8 cellular contexts compared by ENCODE assay signal in genomic region chr5:141397756-141398551, GRCh38. TPM values are rescaled to one million over a fixed set of nuclear protein-coding genes. Genes with fewer than 3 reads are reported as not detected.
DNase-seq lines count a peak whose midpoint lies in the region; ATAC-seq and TF ChIP-seq lines count a peak whose summit lies in the region.
"Not testable (repeated sequence)": the region's sequence is repeated elsewhere in the genome, so short reads cannot be mapped to it uniquely, and the experiment has no call there.

Gene PCDHGB5 (plus strand): TSS chr5:141397947. CDS start chr5:141398128, 181 bp downstream.

- not testable (repeated sequence) for H4K20me1 ChIP-seq in PC-3 (ENCODE audit: low read length); fibroblast of lung (ENCODE audit: control insufficient read depth, extremely low read depth, insufficient read depth, low read length)

- H3K27ac Mint-ChIP-seq in CD8-positive, alpha-beta memory T cell; activated naive CD4-positive, alpha-beta T cell treated with anti-CD3 and anti-CD28 coated beads, Interleukin-2, amount 50 U/mL, for 24 hours; memory B cell: not testable (repeated sequence)

- not testable (repeated sequence) for H3K9me3 ChIP-seq in CD8-positive, alpha-beta memory T cell (ENCODE audit: low read length); PC-3 (ENCODE audit: low read length); fibroblast of lung (ENCODE audit: control insufficient read depth, insufficient read depth, low read depth, low read length)

- not testable (repeated sequence) for H3F3A ChIP-seq in PC-3 (ENCODE audit: low read length, unreplicated experiment)

- TSS peak; percentile 66 for BruUV-seq in PC-3 (replicated peaks; lab: Mats Ljungman, UMichigan)

- intact Hi-C loops in PC-3 (cut with micrococcal nuclease), result loop anchor here (1.0 to 5.0 kb wide), 5 partner anchors 33 to 166 kb away; partner anchors contain the start of gene PCDHGA5

- not testable (repeated sequence) for H3K27ac ChIP-seq in CD8-positive, alpha-beta memory T cell (ENCODE audit: low read depth, low read length); PC-3 (ENCODE audit: low read length)
- H3K27ac ChIP-seq in fibroblast of lung (ENCODE audit: insufficient read depth, low read length), result peak within 1 kb of the TSS; percentile 50

- CTCF ChIA-PET in CD8-positive, alpha-beta memory T cell (lab: Charles Lee), result interaction anchor here (0.8 to 1.8 kb wide), 3 partner anchors 15 to 166 kb away, joined by 3 to 7 read pairs (median 3); partner anchors contain the start of genes PCDHGA10 and PCDHGB3
- CTCF ChIA-PET in PC-3 (lab: Charles Lee), result interaction anchor here (0.6 to 2.4 kb wide), 5 partner anchors 19 to 163 kb away, joined by 3 to 8 read pairs (median 4); partner anchors contain the start of gene PCDHGA5

- not testable (repeated sequence) for DNase-seq in CD8-positive, alpha-beta memory T cell
- DNase-seq in PC-3 (peak; percentile 68), fibroblast of lung (ENCODE audit: low read depth in 2 of 2) (peak; percentile 50 to 65), memory B cell (ENCODE audit: low spot score in 2 of 2) (peak in 1 of 2 donors; percentile 33)
- peak; percentile 43 for DNase-seq in stimulated activated naive CD8-positive, alpha-beta T cell treated with anti-CD3 and anti-CD28 coated beads, Interleukin-15, Interleukin-2, amounts not matched to agents 100 U/mL and 50 U/mL, for 24 hours

- H3K36me3 ChIP-seq in CD8-positive, alpha-beta memory T cell (ENCODE audit: insufficient read depth, low read length); PC-3 (ENCODE audit: low read depth, low read length); fibroblast of lung (ENCODE audit: control insufficient read depth, insufficient read depth, low read length): not testable (repeated sequence)

- H3K9me2 ChIP-seq in PC-3 (replicated peaks; ENCODE audit: low read length), result not testable (repeated sequence)

- H3K4me2 ChIP-seq in PC-3 (ENCODE audit: low read length) (peak within 1 kb of the TSS; percentile 70), fibroblast of lung (ENCODE audit: extremely low read depth, insufficient read depth, low read length) (peak within 1 kb of the TSS; percentile 23)

- H3K9me3 Mint-ChIP-seq in CD8-positive, alpha-beta memory T cell, result peaks cover 18 to 57% (median 52%) of the 10 kb centered on the region in 5 donors
- H3K9me3 Mint-ChIP-seq in activated naive CD4-positive, alpha-beta T cell treated with anti-CD3 and anti-CD28 coated beads, Interleukin-2, amount 50 U/mL, for 24 hours, result peaks cover 12% of the 10 kb centered on the region
- H3K9me3 Mint-ChIP-seq in memory B cell, result not testable (repeated sequence)

- peak; percentile 65 for TF ChIP-seq CTCF in PC-3 (conservative IDR thresholded peaks at IDR 0.05; ENCODE audit: low read depth, low read length)
- peak; percentile 54 to 60 for TF ChIP-seq CTCF in fibroblast of lung (conservative IDR thresholded peaks at IDR 0.05 in 1 of 2, IDR thresholded peaks at IDR 0.05 in 1 of 2; ENCODE audit: low read depth in 1 of 2, low read length in 2 of 2)

- peak within 1 kb of the TSS; percentile 59 for H3K9ac ChIP-seq in PC-3 (ENCODE audit: low read length)
- H3K9ac ChIP-seq in fibroblast of lung (ENCODE audit: insufficient read depth, low read length), result not testable (repeated sequence)

- POLR2A ChIA-PET in CD8-positive, alpha-beta memory T cell (lab: Charles Lee), result not testable (repeated sequence)
- POLR2A ChIA-PET in PC-3 (lab: Charles Lee; ENCODE audit: unreplicated experiment), result interaction anchor here (0.7 kb wide), 1 partner anchor 166 kb away, joined by 5 read pairs; no protein-coding TSS in a partner anchor

- H3K4me3 Mint-ChIP-seq in CD8-positive, alpha-beta memory T cell, result peak within 1 kb of the TSS in 4 of 7 donors; percentile 5 to 54 (median 40)
- peak within 1 kb of the TSS; percentile 44 for H3K4me3 Mint-ChIP-seq in activated naive CD4-positive, alpha-beta T cell treated with anti-CD3 and anti-CD28 coated beads, Interleukin-2, amount 50 U/mL, for 24 hours
- peak within 1 kb of the TSS; percentile 68 for H3K4me3 Mint-ChIP-seq in memory B cell

- H3K27me3 Mint-ChIP-seq in CD8-positive, alpha-beta memory T cell, result peaks cover 55 to 56% of the 10 kb centered on the region in 2 donors
- H3K27me3 Mint-ChIP-seq in activated naive CD4-positive, alpha-beta T cell treated with anti-CD3 and anti-CD28 coated beads, Interleukin-2, amount 50 U/mL, for 24 hours, result peaks cover 49% of the 10 kb centered on the region
- peaks cover 18% of the 10 kb centered on the region for H3K27me3 Mint-ChIP-seq in memory B cell

- not testable (repeated sequence) for H3K4me1 ChIP-seq in CD8-positive, alpha-beta memory T cell (ENCODE audit: insufficient read depth, low read length); PC-3 (ENCODE audit: insufficient read depth, low read length); fibroblast of lung (ENCODE audit: control insufficient read depth, extremely low read depth, insufficient read depth, low read length)

- peaks cover 0 to 13% (median 3%) of the 10 kb centered on the region in 3 donors for H3K36me3 Mint-ChIP-seq in CD8-positive, alpha-beta memory T cell
- peaks cover 19% of the 10 kb centered on the region for H3K36me3 Mint-ChIP-seq in activated naive CD4-positive, alpha-beta T cell treated with anti-CD3 and anti-CD28 coated beads, Interleukin-2, amount 50 U/mL, for 24 hours
- not testable (repeated sequence) for H3K36me3 Mint-ChIP-seq in memory B cell

- H3K4me1 Mint-ChIP-seq in CD8-positive, alpha-beta memory T cell; activated naive CD4-positive, alpha-beta T cell treated with anti-CD3 and anti-CD28 coated beads, Interleukin-2, amount 50 U/mL, for 24 hours; memory B cell: not testable (repeated sequence)

- H2AFZ ChIP-seq in PC-3 (ENCODE audit: low read length), result peak within 1 kb of the TSS; percentile 73; the same call in 1 of the 2 replicates
- H2AFZ ChIP-seq in fibroblast of lung (ENCODE audit: low read length), result not testable (repeated sequence)

- H3K4me3 ChIP-seq in CD8-positive, alpha-beta memory T cell (ENCODE audit: low read length), result not testable (repeated sequence)
- H3K4me3 ChIP-seq in PC-3 (ENCODE audit: low read length) (peak within 1 kb of the TSS; percentile 64), fibroblast of lung (replicated peaks in 1 of 4; ENCODE audit: control extremely low read depth in 1 of 4, insufficient read depth in 1 of 4, low read depth in 3 of 4, low read length in 4 of 4) (peak within 1 kb of the TSS; percentile 22 to 56 (median 39))

- not testable (repeated sequence) for H3K79me2 ChIP-seq in PC-3 (ENCODE audit: low read length); fibroblast of lung (ENCODE audit: control insufficient read depth, insufficient read depth, low read length)

- ATAC-seq in GM19438 (IDR thresholded peaks at IDR 0.05; ENCODE audit: low read depth, unreplicated experiment) (peak; percentile 97), HG03045 (IDR thresholded peaks at IDR 0.05; ENCODE audit: unreplicated experiment) (peak; percentile 90), PC-3 (peak; percentile 98), memory B cell (ENCODE audit: low read depth) (peak; percentile 77)
- ATAC-seq in stimulated activated naive CD8-positive, alpha-beta T cell treated with anti-CD3 and anti-CD28 coated beads, Interleukin-15, Interleukin-2, amounts not matched to agents 100 U/mL and 50 U/mL, for 24 hours, result not testable (repeated sequence)

- H3K27me3 ChIP-seq in CD8-positive, alpha-beta memory T cell (ENCODE audit: insufficient read depth, low read length, poor library complexity, severe bottlenecking), result peaks cover 24% of the 10 kb centered on the region
- not testable (repeated sequence) for H3K27me3 ChIP-seq in PC-3 (ENCODE audit: low read length); fibroblast of lung (ENCODE audit: control insufficient read depth, insufficient read depth, low read length)

RNA-seq across cellular contexts. Expression of gene PCDHGB5, which starts in this region (rescaled TPM):
- total RNA-seq in CD8-positive, alpha-beta memory T cell, result under 1 TPM; 0.22 to 0.27 TPM
- polyA plus RNA-seq in CD8-positive, alpha-beta memory T cell, result 0.14 TPM
- total RNA-seq in PC-3 (2014; rRNA removed) (9.0 and 10.3 TPM in 2 replicates), fibroblast of lung (17.5 and 21.5 TPM in 2 replicates)
- polyA plus RNA-seq in fibroblast of lung, result 19.6 TPM in 2 replicates
- polyA plus RNA-seq in fibroblast of lung (2012), result 18.9 and 24.5 TPM in 2 replicates
- 11.8 and 22.0 TPM in 2 replicates for polyA minus RNA-seq in fibroblast of lung (ENCODE audit: low replicate concordance)

Comparison
In these comparisons a context has a peak if more than half of its experiments do, and no peak if none do; other contexts are left out.
1. RNA of gene PCDHGB5 (polyA plus RNA-seq): 18.9 to 24.5 TPM in fibroblast of lung; 0.14 TPM in CD8-positive, alpha-beta memory T cell (single experiment); every median in the first group is over 10 times any median in the second.
2. Peak in every context shown above with its lines, with median percentiles within 50 percentile points of each other: H3K4me3 Mint-ChIP-seq.